8 cellular contexts compared by ENCODE assay signal in the genomic region with DNA sequence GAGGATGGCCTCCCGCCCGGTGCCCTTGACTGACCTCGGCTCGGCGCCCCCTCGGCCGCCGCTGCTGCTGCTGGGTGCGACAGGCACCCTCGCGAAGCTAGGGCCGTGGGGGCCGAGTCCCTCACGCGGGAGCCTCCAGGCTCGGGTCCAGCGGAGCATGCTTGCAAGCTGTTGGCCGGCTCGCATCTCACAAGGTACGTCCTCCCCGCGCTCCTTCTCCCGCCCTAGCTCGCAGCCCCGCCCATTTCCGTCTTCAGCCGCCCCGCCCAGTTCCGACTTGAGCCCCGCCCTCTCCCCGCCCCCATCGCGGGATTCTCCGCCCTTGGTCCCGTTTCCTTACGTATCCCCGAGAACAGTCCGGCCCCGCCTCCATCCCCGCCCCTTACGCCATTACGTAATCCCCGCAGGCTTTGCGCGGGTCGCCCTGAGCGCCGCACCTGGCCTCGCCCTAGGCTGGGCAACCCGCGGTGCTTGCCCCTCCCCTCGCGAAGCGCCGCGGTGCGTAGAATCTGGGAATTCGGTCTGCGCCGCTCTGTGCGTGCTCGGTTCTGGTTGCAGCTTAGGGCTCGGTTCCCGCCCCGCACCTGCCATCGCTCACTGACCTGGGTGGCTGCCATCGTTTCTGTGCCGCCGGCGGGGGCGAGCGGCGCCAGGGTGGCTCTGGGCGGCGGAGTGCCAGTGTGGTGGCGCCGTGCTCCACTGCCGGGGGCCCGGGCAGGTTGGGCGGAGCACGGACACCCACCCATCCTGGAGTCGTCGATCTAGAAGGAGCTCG. TPM values are rescaled to one million over a fixed set of nuclear protein-coding genes. Genes with fewer than 3 reads are reported as not detected.
A peak's percentile ranks its signal among the peaks of the same experiment; 100 is the strongest.
DNase-seq lines count a peak whose midpoint lies in the region; ATAC-seq, FAIRE-seq and TF ChIP-seq lines count a peak whose summit lies in the region.

A gene with protein sequence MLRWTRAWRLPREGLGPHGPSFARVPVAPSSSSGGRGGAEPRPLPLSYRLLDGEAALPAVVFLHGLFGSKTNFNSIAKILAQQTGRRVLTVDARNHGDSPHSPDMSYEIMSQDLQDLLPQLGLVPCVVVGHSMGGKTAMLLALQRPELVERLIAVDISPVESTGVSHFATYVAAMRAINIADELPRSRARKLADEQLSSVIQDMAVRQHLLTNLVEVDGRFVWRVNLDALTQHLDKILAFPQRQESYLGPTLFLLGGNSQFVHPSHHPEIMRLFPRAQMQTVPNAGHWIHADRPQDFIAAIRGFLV (minus strand): TSS at position 191 of the 775 bp plus-strand sequence. CDS start 32 bp downstream, at position 159.

- H2AFZ ChIP-seq in HepG2 (ENCODE audit: low read length) = no peak within 1 kb of the TSS

- H3K27ac Mint-ChIP-seq in CD14-positive monocyte = peak within 1 kb of the TSS; percentile 78 to 95 (median 90)
- H3K27ac Mint-ChIP-seq in dendritic cell treated with granulocyte-macrophage colony-stimulating factor and Interleukin-4, amounts not matched to agents 40 ng/mL and 50 ng/mL, for 4 days = peak within 1 kb of the TSS; percentile 96

- CTCF ChIA-PET in HepG2 (lab: Yijun Ruan, JAX; ENCODE audit: low intra/inter-chr PET ratio, low total read pairs) = no interaction called here

- intact Hi-C loops in CD14-positive monocyte (cut with micrococcal nuclease) = loop anchor here (5.0 to 10.0 kb wide), 2 partner anchors 56 to 116 kb away; a partner anchor contains a TSS
- intact Hi-C loops in dendritic cell treated with granulocyte-macrophage colony-stimulating factor and Interleukin-4, amounts not matched to agents 40 ng/mL and 50 ng/mL, for 4 days (cut with micrococcal nuclease) = loop anchor here (2.0 to 5.0 kb wide), 2 partner anchors 56 to 344 kb away; a partner anchor contains a TSS
- intact Hi-C loops in HepG2 (cut with micrococcal nuclease; ENCODE audit: unreplicated experiment) = no loop called here

- no peaks in the 10 kb centered on the region for H3K27me3 ChIP-seq in HepG2 (ENCODE audit: control insufficient read depth in 1 of 2, insufficient read depth in 2 of 2, low read length in 2 of 2)

- POLR2A ChIA-PET in HepG2 (lab: Yijun Ruan, JAX) = interaction anchor here (0.6 to 1.7 kb wide), 10 partner anchors 10 to 271 kb away, joined by 3 to 6 read pairs (median 4); a partner anchor contains a TSS

- peaks cover 0 to 9% of the 10 kb centered on the region in 2 experiments; a peak in 1 of 5 replicates for H3K36me3 ChIP-seq in HepG2 (replicated peaks in 1 of 2; ENCODE audit: control insufficient read depth in 1 of 2, insufficient read depth in 2 of 2, low read length in 2 of 2)

- H3K4me1 Mint-ChIP-seq in CD14-positive monocyte = peaks cover 20% of the 10 kb centered on the region
- peaks cover 39% of the 10 kb centered on the region for H3K4me1 Mint-ChIP-seq in dendritic cell treated with granulocyte-macrophage colony-stimulating factor and Interleukin-4, amounts not matched to agents 40 ng/mL and 50 ng/mL, for 4 days (ENCODE audit: low read depth)

- H3K4me1 ChIP-seq in HepG2 (ENCODE audit: insufficient read depth, low read length) = peaks cover 43% of the 10 kb centered on the region

- peak within 1 kb of the TSS; percentile 98 for H3K4me2 ChIP-seq in HepG2 (ENCODE audit: low read depth, low read length)

- TSS peak; percentile 93 for BruUV-seq in HepG2 (replicated peaks; lab: Mats Ljungman, UMichigan)

- DNase-seq in CD14-positive monocyte (ENCODE audit: low spot score) (peak; percentile 96), NCI-H774 (lab: John Stamatoyannopoulos, UW) (peak; percentile 95), HepG2 (ENCODE audit: low spot score) (peak; percentile 85)
- DNase-seq in activated CD4-positive, alpha-beta T cell treated with anti-CD3 and anti-CD28 coated beads, Interleukin-2, amount 50 U/mL, for 4 hours = peak; percentile 98 to 99
- peak; percentile 99 to 100 for DNase-seq in stimulated activated CD4-positive, alpha-beta T cell treated with anti-CD3 and anti-CD28 coated beads, Interleukin-2, amount 100 ng/mL, for 48 hours

- peak in 1 of 2 experiments; percentile 74; a peak in 2 of 4 replicates for TF ChIP-seq POLR2A in HepG2 (IDR thresholded peaks at IDR 0.05; ENCODE audit: insufficient read depth in 1 of 2, low read depth in 2 of 2, low read length in 2 of 2)

- in situ Hi-C loops in HepG2 (cut with HindIII; ENCODE audit: extremely low pct_ligation_motif_present, low pct_unique_long_range_greater_than_20kb) = no loop called here

- H3K79me2 ChIP-seq in HepG2 (ENCODE audit: insufficient read depth, low read length) = no peaks in the 10 kb centered on the region

- 1% methylated on average over 34 of the region's 84 CpGs for WGBS in HepG2 (ENCODE audit: low lambda C conversion rate)

- H3K4me3 Mint-ChIP-seq in CD14-positive monocyte = peak within 1 kb of the TSS; percentile 93
- H3K4me3 Mint-ChIP-seq in dendritic cell treated with granulocyte-macrophage colony-stimulating factor and Interleukin-4, amounts not matched to agents 40 ng/mL and 50 ng/mL, for 4 days = peak within 1 kb of the TSS; percentile 97

- peak; percentile 87 for ATAC-seq in GM19397 (IDR thresholded peaks at IDR 0.05; ENCODE audit: unreplicated experiment)
- ATAC-seq in HG03565 (IDR thresholded peaks at IDR 0.05; ENCODE audit: unreplicated experiment) = peak; percentile 76
- peak; percentile 72 for ATAC-seq in HepG2

- H3K4me3 ChIP-seq in HepG2 (replicated peaks in 1 of 3; ENCODE audit: insufficient read depth in 1 of 3, low read depth in 2 of 3, low read length in 3 of 3) = peak within 1 kb of the TSS; percentile 77 to 97 (median 92)

- H4K20me1 ChIP-seq in HepG2 (ENCODE audit: insufficient read depth, low read length) = no peaks in the 10 kb centered on the region

- H3K36me3 Mint-ChIP-seq in CD14-positive monocyte = peaks cover 12 to 23% of the 10 kb centered on the region in 2 donors
- H3K36me3 Mint-ChIP-seq in dendritic cell treated with granulocyte-macrophage colony-stimulating factor and Interleukin-4, amounts not matched to agents 40 ng/mL and 50 ng/mL, for 4 days (ENCODE audit: low read depth) = peaks cover 38% of the 10 kb centered on the region

- peaks cover 0 to 7% (median 3%) of the 10 kb centered on the region in 7 donors for H3K9me3 Mint-ChIP-seq in CD14-positive monocyte
- peaks cover 13% of the 10 kb centered on the region for H3K9me3 Mint-ChIP-seq in dendritic cell treated with granulocyte-macrophage colony-stimulating factor and Interleukin-4, amounts not matched to agents 40 ng/mL and 50 ng/mL, for 4 days

- peak in 1 of 2 experiments; percentile 7; a peak in 1 of 4 replicates for TF ChIP-seq EP300 in HepG2 (IDR thresholded peaks at IDR 0.05; ENCODE audit: low read depth in 2 of 2, low read length in 2 of 2)
- no peak for TF ChIP-seq EP300 in HepG2 (CRISPR knock-in tag; IDR thresholded peaks at IDR 0.05; ENCODE audit: borderline replicate concordance)

- TF ChIP-seq CTCF in CD14-positive monocyte (IDR thresholded peaks at IDR 0.05) (no peak), HepG2 (CRISPR knock-in tag; IDR thresholded peaks at IDR 0.05) (peak; percentile 46)

- H3K9me3 ChIP-seq in HepG2 (ENCODE audit: low read length) = no peaks in the 10 kb centered on the region

- H3K27me3 Mint-ChIP-seq in CD14-positive monocyte (ENCODE audit: low read depth in 3 of 3) = peaks cover 12 to 30% (median 29%) of the 10 kb centered on the region in 3 donors
- H3K27me3 Mint-ChIP-seq in dendritic cell treated with granulocyte-macrophage colony-stimulating factor and Interleukin-4, amounts not matched to agents 40 ng/mL and 50 ng/mL, for 4 days = peaks cover 34% of the 10 kb centered on the region

- 0 out of 2 replicates have a peak, but pooled peaks have one; percentile 29 for TF ChIP-seq RAD21 in HepG2 (CRISPR knock-in tag; IDR thresholded peaks at IDR 0.05)

- peak within 1 kb of the TSS; percentile 95 for H3K9ac ChIP-seq in HepG2 (ENCODE audit: insufficient read depth, low read depth, low read length)

- peak; percentile 75 for FAIRE-seq in HepG2 (lab: Jason Lieb, UNC)

- peak within 1 kb of the TSS; percentile 74 for H3K27ac ChIP-seq in HepG2 (ENCODE audit: extremely low read length, insufficient read depth, low read length)

TF ChIP-seq in HepG2, 621 proteins besides CTCF, POLR2A, EP300 and RAD21 (continues in another document):
- TF ChIP-seq SAFB2 (CRISPR knock-in tag; IDR thresholded peaks at IDR 0.05; ENCODE audit: borderline replicate concordance, low read depth) (peak; percentile 65; the same call in 1 of the 2 replicates), REPIN1 (CRISPR knock-in tag; IDR thresholded peaks at IDR 0.05; ENCODE audit: borderline replicate concordance, low read depth) (peak; percentile 90), BORCS8-MEF2B (CRISPR knock-in tag; IDR thresholded peaks at IDR 0.05) (peak; percentile 78; the same call in 1 of the 2 replicates)

RNA-seq across cellular contexts. Expression of the gene that starts here (rescaled TPM):
- 10 to 100 TPM; 20.3 to 22.1 TPM for polyA plus RNA-seq in CD14-positive monocyte
- 6.4 and 7.0 TPM in 2 replicates for total RNA-seq in HepG2 (2016; rRNA removed; fragmentation: Illumina TruSeq; extraction: Trizol)
- total RNA-seq in HepG2 (2016; cell fraction: cytosol; rRNA removed; fragmentation: Illumina TruSeq; extraction: Trizol; ENCODE audit: low read depth) = 2.5 and 2.8 TPM in 2 replicates
- 6.2 and 6.4 TPM in 2 replicates for total RNA-seq in HepG2 (2016; cell fraction: insoluble cytoplasmic fraction; rRNA removed; fragmentation: Illumina TruSeq; extraction: Trizol)
- total RNA-seq in HepG2 (2016; cell fraction: membrane; rRNA removed; fragmentation: Illumina TruSeq; extraction: Trizol) = 3.3 and 3.6 TPM in 2 replicates
- 4.1 and 4.7 TPM in 2 replicates for total RNA-seq in HepG2 (2016; cell fraction: nucleus; rRNA removed; fragmentation: Illumina TruSeq; extraction: Trizol)
- 7.1 and 8.1 TPM in 2 replicates for polyA plus RNA-seq in HepG2 (2011; rRNA removed)
- 3.7 and 7.1 TPM in 2 replicates for polyA plus RNA-seq in HepG2 (2011; cell fraction: cytosol; rRNA removed)
- polyA plus RNA-seq in HepG2 (2011; cell fraction: nucleus; rRNA removed) = 10.5 and 11.1 TPM in 2 replicates
- polyA plus RNA-seq in HepG2 (2012) = 2.0 and 3.1 TPM in 2 replicates
- polyA plus RNA-seq in HepG2 (2016; cell fraction: cytosol; fragmentation: Illumina TruSeq; extraction: Trizol; ENCODE audit: low read depth) = 1.7 and 1.9 TPM in 2 replicates
- 7.3 and 7.9 TPM in 2 replicates for polyA plus RNA-seq in HepG2 (2016; cell fraction: insoluble cytoplasmic fraction; fragmentation: Illumina TruSeq; extraction: Trizol; ENCODE audit: low read depth)
- polyA plus RNA-seq in HepG2 (2016; cell fraction: membrane; fragmentation: Illumina TruSeq; extraction: Trizol; ENCODE audit: low read depth) = 1.8 and 2.3 TPM in 2 replicates
- 8.1 and 14.0 TPM in 2 replicates for polyA plus RNA-seq in HepG2 (2016; cell fraction: nucleus; fragmentation: Illumina TruSeq; extraction: Trizol; ENCODE audit: insufficient read depth, low read depth)
- polyA minus RNA-seq in HepG2 (2011; rRNA and poly(A)+ RNA removed; ENCODE audit: low replicate concordance) = 8.6 and 26.6 TPM in 2 replicates
- polyA minus RNA-seq in HepG2 (2011; cell fraction: cytosol; rRNA and poly(A)+ RNA removed) = 0.89 and 2.6 TPM in 2 replicates
- polyA minus RNA-seq in HepG2 (2011; cell fraction: nucleus; rRNA and poly(A)+ RNA removed) = 6.2 and 11.3 TPM in 2 replicates

Comparison
In these comparisons a context has a peak if more than half of its experiments do, and no peak if none do; other contexts are left out.
1. Peak in every context shown above with its lines: DNase-seq, ATAC-seq, H3K4me3 ChIP-seq and H3K27ac ChIP-seq.